20 cellular contexts compared by ENCODE assay signal in the genomic region with DNA sequence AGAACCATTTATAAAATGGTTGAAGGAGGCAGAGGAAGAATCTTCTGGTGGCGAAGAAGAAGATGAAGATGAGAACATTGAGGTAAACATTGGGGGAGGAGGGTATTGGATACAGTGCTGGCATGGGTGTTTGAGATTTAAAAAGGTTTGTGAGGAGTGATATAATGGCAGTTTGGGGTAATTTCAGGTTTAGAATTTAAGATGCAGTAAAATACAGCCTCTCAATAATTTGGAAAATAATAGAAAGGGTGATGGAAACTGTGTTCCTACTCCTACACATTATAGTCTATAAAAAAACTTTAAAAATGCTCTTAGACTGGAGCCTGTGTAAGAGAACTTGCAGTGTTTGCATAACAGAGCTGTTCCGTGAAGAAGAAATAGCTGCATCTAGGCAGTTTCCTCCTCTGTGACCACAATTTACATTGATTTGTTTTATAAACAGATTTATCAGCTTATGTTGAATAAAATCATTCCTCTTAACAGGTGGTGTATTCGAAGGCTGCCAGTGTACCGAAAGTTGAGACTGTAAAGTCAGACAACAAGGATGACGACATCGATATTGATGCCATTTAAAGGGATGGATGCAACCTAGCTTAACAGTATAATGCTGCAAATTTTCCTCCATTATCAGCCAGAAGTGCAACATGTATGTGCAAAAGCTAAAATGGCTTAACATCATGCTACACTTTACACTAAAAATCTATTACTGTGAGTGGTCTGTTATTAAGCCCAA. TPM values are rescaled to one million over a fixed set of nuclear protein-coding genes. Genes with fewer than 3 reads are reported as not detected.
A peak's percentile ranks its signal among the peaks of the same experiment; 100 is the strongest.
DNase-seq lines count a peak whose midpoint lies in the region; ATAC-seq and TF ChIP-seq lines count a peak whose summit lies in the region.
"Had no signal": no experiment of that assay in that cellular context is flagged by ENCODE, and none has a peak within 500 bp of the region (broad histone marks: within the 10 kb centered on the region; RNA-seq: fewer than 3 reads in every experiment).

No MANE protein-coding gene starts in this region.

- H3K27ac Mint-ChIP-seq in activated CD8-positive, alpha-beta T cell treated with anti-CD3 and anti-CD28 coated beads for 36 hours, result peak overlapping the region; percentile 73
- no peak overlapping the region for H3K27ac Mint-ChIP-seq in activated CD8-positive, alpha-beta T cell treated with anti-CD3 and anti-CD28 coated beads, Interleukin-2, amount 10 ng/mL, durations not matched to agents 7 days and 5 days
- peak overlapping the region; percentile 69 for H3K27ac Mint-ChIP-seq in activated naive CD8-positive, alpha-beta T cell
- H3K27ac Mint-ChIP-seq in naive B cell, result peak overlapping the region in 5 of 6 donors; percentile 20 to 98 (median 79)

- H3K4me1 ChIP-seq in HEK293 (ENCODE audit: control insufficient read depth, insufficient read depth, low read length), result peaks cover 4% of the 10 kb centered on the region; the same call in 1 of the 2 replicates

- H3K9me3 Mint-ChIP-seq in activated CD8-positive, alpha-beta T cell treated with anti-CD3 and anti-CD28 coated beads for 36 hours, result no peaks in the 10 kb centered on the region
- H3K9me3 Mint-ChIP-seq in activated CD8-positive, alpha-beta T cell treated with anti-CD3 and anti-CD28 coated beads, Interleukin-2, amount 10 ng/mL, durations not matched to agents 7 days and 5 days (ENCODE audit: insufficient read depth), result no peaks in the 10 kb centered on the region
- no peaks in the 10 kb centered on the region for H3K9me3 Mint-ChIP-seq in activated naive CD8-positive, alpha-beta T cell (ENCODE audit: low read depth)
- no peaks in the 10 kb centered on the region for H3K9me3 Mint-ChIP-seq in naive B cell

- POLR2A ChIA-PET in activated CD8-positive, alpha-beta T cell treated with anti-CD3 and anti-CD28 coated beads for 36 hours (lab: Charles Lee), result interaction anchor here (1.3 to 5.4 kb wide), 4 partner anchors 13 to 44 kb away, joined by 3 to 29 read pairs (median 4); no protein-coding TSS in a partner anchor
- POLR2A ChIA-PET in activated CD8-positive, alpha-beta T cell treated with anti-CD3 and anti-CD28 coated beads, Interleukin-2, amount 10 ng/mL, durations not matched to agents 7 days and 5 days (lab: Charles Lee), result no interaction called here
- POLR2A ChIA-PET in HEK293 (lab: Yijun Ruan, JAX), result no interaction called here

- intact Hi-C loops in activated CD8-positive, alpha-beta T cell treated with anti-CD3 and anti-CD28 coated beads for 36 hours (cut with micrococcal nuclease), result no loop called here

- no peak for DNase-seq in activated CD8-positive, alpha-beta T cell treated with anti-CD3 and anti-CD28 coated beads for 36 hours
- no peak for DNase-seq in activated CD8-positive, alpha-beta T cell treated with anti-CD3 and anti-CD28 coated beads, Interleukin-2, amount 10 ng/mL, durations not matched to agents 7 days and 5 days
- DNase-seq in naive B cell (no peak), NCI-H1436 treated with DMSO at 0.1 percent for 48 hours (lab: John Stamatoyannopoulos, UW) (no peak), MV-4-11 (lab: John Stamatoyannopoulos, UW) (no peak), NCI-H146 treated with DMSO at 0.1 percent for 48 hours (lab: John Stamatoyannopoulos, UW; ENCODE audit: unreplicated experiment) (no peak)
- DNase-seq: 8988T; activated CD4-positive, alpha-beta T cell treated with anti-CD3 and anti-CD28 coated beads, Interleukin-2, amount 50 U/mL, for 1 hour; amniotic stem cell; left cardiac atrium; NCI-H1930; spleen; stimulated activated CD4-positive, alpha-beta T cell treated with anti-CD3 and anti-CD28 coated beads, Interleukin-4, amount 100 ng/mL, for 4 hours; uterus had no signal

- H3K27ac ChIP-seq in HEK293 (ENCODE audit: extremely low read depth, low read depth, low read length), result no peak overlapping the region
- H3K27ac ChIP-seq: esophagus muscularis mucosa, gastroesophageal sphincter, HL-60, spleen, uterus had no signal

- H3K4me3 ChIP-seq in HEK293 (ENCODE audit: low read depth, low read length), result no peak overlapping the region
- H3K4me3 ChIP-seq: esophagus muscularis mucosa, gastroesophageal sphincter, spleen, uterus had no signal

- no peaks in the 10 kb centered on the region for H3K27me3 Mint-ChIP-seq in activated CD8-positive, alpha-beta T cell treated with anti-CD3 and anti-CD28 coated beads for 36 hours
- H3K27me3 Mint-ChIP-seq in activated CD8-positive, alpha-beta T cell treated with anti-CD3 and anti-CD28 coated beads, Interleukin-2, amount 10 ng/mL, durations not matched to agents 7 days and 5 days (ENCODE audit: low read depth), result no peaks in the 10 kb centered on the region
- H3K27me3 Mint-ChIP-seq in activated naive CD8-positive, alpha-beta T cell, result no peaks in the 10 kb centered on the region
- no peaks in the 10 kb centered on the region for H3K27me3 Mint-ChIP-seq in naive B cell

- peaks cover 84% of the 10 kb centered on the region for H3K36me3 Mint-ChIP-seq in activated CD8-positive, alpha-beta T cell treated with anti-CD3 and anti-CD28 coated beads for 36 hours (ENCODE audit: low read depth)
- peaks cover 92% of the 10 kb centered on the region for H3K36me3 Mint-ChIP-seq in activated CD8-positive, alpha-beta T cell treated with anti-CD3 and anti-CD28 coated beads, Interleukin-2, amount 10 ng/mL, durations not matched to agents 7 days and 5 days (ENCODE audit: low read depth)
- H3K36me3 Mint-ChIP-seq in activated naive CD8-positive, alpha-beta T cell, result peaks cover 23% of the 10 kb centered on the region
- peaks cover 38 to 42% of the 10 kb centered on the region in 2 donors for H3K36me3 Mint-ChIP-seq in naive B cell

- CTCF ChIA-PET in activated CD8-positive, alpha-beta T cell treated with anti-CD3 and anti-CD28 coated beads for 36 hours (lab: Charles Lee), result interaction anchor here (1.2 to 12.5 kb wide), 3 partner anchors 14 to 178 kb away, joined by 3 to 94 read pairs (median 4); no protein-coding TSS in a partner anchor
- CTCF ChIA-PET in activated CD8-positive, alpha-beta T cell treated with anti-CD3 and anti-CD28 coated beads, Interleukin-2, amount 10 ng/mL, durations not matched to agents 7 days and 5 days (lab: Charles Lee), result interaction anchor here (0.9 to 4.3 kb wide), 4 partner anchors 38 to 53 kb away, joined by 3 to 24 read pairs (median 3); no protein-coding TSS in a partner anchor
- CTCF ChIA-PET in HEK293 (lab: Yijun Ruan, JAX), result interaction anchor here (0.5 to 2.0 kb wide), 4 partner anchors 14 to 736 kb away, joined by 3 to 8 read pairs (median 3); no protein-coding TSS in a partner anchor

- peaks cover 71 to 89% of the 10 kb centered on the region in 2 experiments for H3K36me3 ChIP-seq in HEK293 (ENCODE audit: control insufficient read depth in 2 of 2, insufficient read depth in 1 of 2, low read length in 2 of 2)
- H3K36me3 ChIP-seq: uterus had no signal

- ATAC-seq in activated CD8-positive, alpha-beta T cell treated with anti-CD3 and anti-CD28 coated beads for 36 hours, result no peak
- no peak for ATAC-seq in activated CD8-positive, alpha-beta T cell treated with anti-CD3 and anti-CD28 coated beads, Interleukin-2, amount 10 ng/mL, durations not matched to agents 7 days and 5 days
- no peak for ATAC-seq in naive B cell (ENCODE audit: low read depth in 2 of 2)
- ATAC-seq: gastroesophageal sphincter, HCT116, left cardiac atrium had no signal

- no peak for TF ChIP-seq CTCF in activated CD8-positive, alpha-beta T cell treated with anti-CD3 and anti-CD28 coated beads for 36 hours (IDR thresholded peaks at IDR 0.05)
- no peak for TF ChIP-seq CTCF in HEK293 (tag by site-specific recombination; IDR thresholded peaks at IDR 0.05)

- no peak overlapping the region for H3K4me3 Mint-ChIP-seq in activated CD8-positive, alpha-beta T cell treated with anti-CD3 and anti-CD28 coated beads for 36 hours
- no peak overlapping the region for H3K4me3 Mint-ChIP-seq in activated CD8-positive, alpha-beta T cell treated with anti-CD3 and anti-CD28 coated beads, Interleukin-2, amount 10 ng/mL, durations not matched to agents 7 days and 5 days
- peak overlapping the region; percentile 20 for H3K4me3 Mint-ChIP-seq in activated naive CD8-positive, alpha-beta T cell
- no peak overlapping the region for H3K4me3 Mint-ChIP-seq in naive B cell

- no peaks in the 10 kb centered on the region for H3K9me3 ChIP-seq in HEK293 (ENCODE audit: control insufficient read depth, insufficient read depth, low read depth, low read length)
- H3K9me3 ChIP-seq: esophagus muscularis mucosa, gastroesophageal sphincter, spleen, uterus had no signal

- peaks cover 54% of the 10 kb centered on the region for H3K4me1 Mint-ChIP-seq in activated CD8-positive, alpha-beta T cell treated with anti-CD3 and anti-CD28 coated beads for 36 hours (ENCODE audit: low read depth)
- H3K4me1 Mint-ChIP-seq in activated CD8-positive, alpha-beta T cell treated with anti-CD3 and anti-CD28 coated beads, Interleukin-2, amount 10 ng/mL, durations not matched to agents 7 days and 5 days (ENCODE audit: low read depth), result peaks cover 31% of the 10 kb centered on the region
- H3K4me1 Mint-ChIP-seq in activated naive CD8-positive, alpha-beta T cell (ENCODE audit: low read depth), result peaks cover 64% of the 10 kb centered on the region
- H3K4me1 Mint-ChIP-seq in naive B cell, result peaks cover 21 to 34% (median 24%) of the 10 kb centered on the region in 3 donors

TF ChIP-seq in HEK293, 187 proteins besides CTCF, POLR2A, EP300 and RAD21 (continues in another document):
- TF ChIP-seq SALL2 (tag by site-specific recombination; IDR thresholded peaks at IDR 0.05; ENCODE audit: borderline replicate concordance), result no peak
- TF ChIP-seq, protein P1, sequence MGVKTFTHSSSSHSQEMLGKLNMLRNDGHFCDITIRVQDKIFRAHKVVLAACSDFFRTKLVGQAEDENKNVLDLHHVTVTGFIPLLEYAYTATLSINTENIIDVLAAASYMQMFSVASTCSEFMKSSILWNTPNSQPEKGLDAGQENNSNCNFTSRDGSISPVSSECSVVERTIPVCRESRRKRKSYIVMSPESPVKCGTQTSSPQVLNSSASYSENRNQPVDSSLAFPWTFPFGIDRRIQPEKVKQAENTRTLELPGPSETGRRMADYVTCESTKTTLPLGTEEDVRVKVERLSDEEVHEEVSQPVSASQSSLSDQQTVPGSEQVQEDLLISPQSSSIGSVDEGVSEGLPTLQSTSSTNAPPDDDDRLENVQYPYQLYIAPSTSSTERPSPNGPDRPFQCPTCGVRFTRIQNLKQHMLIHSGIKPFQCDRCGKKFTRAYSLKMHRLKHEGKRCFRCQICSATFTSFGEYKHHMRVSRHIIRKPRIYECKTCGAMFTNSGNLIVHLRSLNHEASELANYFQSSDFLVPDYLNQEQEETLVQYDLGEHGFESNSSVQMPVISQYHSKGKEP (tag by site-specific recombination; IDR thresholded peaks at IDR 0.05), result no peak

RNA-seq across cellular contexts. Expression of a gene that starts 6.6 kb away (rescaled TPM):
- 100 to 1,000 TPM; 202 to 207 TPM for total RNA-seq in activated CD8-positive, alpha-beta T cell treated with anti-CD3 and anti-CD28 coated beads for 36 hours
- total RNA-seq in activated CD8-positive, alpha-beta T cell treated with anti-CD3 and anti-CD28 coated beads, Interleukin-2, amount 10 ng/mL, durations not matched to agents 7 days and 5 days, result 100 to 1,000 TPM; 240 to 241 TPM
- 100 to 1,000 TPM; 419 to 531 (median 455) TPM for polyA plus RNA-seq in naive B cell (ENCODE audit: low read depth in 6 of 6)

RNA-seq across cellular contexts. Expression of a gene that starts 44.6 kb away (rescaled TPM):
- 10 to 100 TPM; 68.4 to 69.2 TPM for total RNA-seq in activated CD8-positive, alpha-beta T cell treated with anti-CD3 and anti-CD28 coated beads for 36 hours
- 10 to 100 TPM; 76.8 to 86.7 TPM for total RNA-seq in activated CD8-positive, alpha-beta T cell treated with anti-CD3 and anti-CD28 coated beads, Interleukin-2, amount 10 ng/mL, durations not matched to agents 7 days and 5 days
- polyA plus RNA-seq in naive B cell (ENCODE audit: low read depth in 6 of 6), result 10 to 100 TPM; 31.4 to 61.4 (median 34.6) TPM
